In the genomic region with DNA sequence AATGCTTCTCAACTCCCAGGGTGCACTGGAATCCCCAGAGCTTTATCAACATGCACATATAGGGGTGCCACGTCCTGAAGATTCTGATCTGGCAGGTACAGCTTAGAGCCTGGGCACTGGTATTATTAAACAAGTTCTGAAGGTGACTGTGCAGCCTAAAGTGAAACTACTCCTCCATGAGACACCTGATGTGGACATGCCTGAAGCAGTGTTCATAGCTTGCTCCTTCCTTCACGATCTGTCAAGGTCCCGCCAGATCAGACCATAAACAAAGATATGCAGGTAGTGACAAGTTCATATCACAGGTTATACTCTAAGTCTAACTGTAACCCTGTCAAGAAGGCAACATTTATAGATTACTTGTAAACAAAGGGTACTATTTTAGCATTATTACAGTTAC, we compare ENCODE assay signal across 20 cellular contexts.
"Had no signal": no experiment of that assay in that cellular context is flagged by ENCODE, and none has a peak within 500 bp of the region (broad histone marks: within the 10 kb centered on the region; RNA-seq: fewer than 3 reads in every experiment).

No MANE protein-coding gene starts in this region.

- H3K4me3 ChIP-seq: esophagus squamous epithelium, left lung, pancreas, SK-N-MC, upper lobe of left lung had no signal

- H3K9me3 Mint-ChIP-seq: activated naive CD8-positive, alpha-beta T cell treated with anti-CD3 and anti-CD28 coated beads for 36 hours; neural crest cell; stimulated activated naive B cell treated with anti-CD40 and anti-IgM and Interleukin-4, amounts not matched to agents 10 μg/mL and 1 μg/mL and 100 μg/mL, for 72 hours; T-cell had no signal

- H3K27me3 Mint-ChIP-seq: activated CD4-positive, alpha-beta T cell treated with anti-CD3 and anti-CD28 coated beads for 36 hours; activated naive CD8-positive, alpha-beta T cell treated with anti-CD3 and anti-CD28 coated beads for 36 hours; stimulated activated naive B cell treated with anti-CD40 and anti-IgM and Interleukin-4, amounts not matched to agents 10 μg/mL and 1 μg/mL and 100 μg/mL, for 72 hours; T-cell had no signal

- DNase-seq: activated CD4-positive, alpha-beta T cell treated with anti-CD3 and anti-CD28 coated beads for 36 hours; activated CD8-positive, alpha-beta memory T cell treated with anti-CD3 and anti-CD28 coated beads for 24 hours; activated effector memory CD4-positive, alpha-beta T cell treated with Interleukin-2 at 50 U/mL for 16 hours; activated naive CD8-positive, alpha-beta T cell treated with anti-CD3 and anti-CD28 coated beads for 36 hours; anterior cingulate cortex; esophagus squamous epithelium; foreskin fibroblast; head of caudate nucleus; left lung; mesenchymal stem cell; pancreas; small intestine; stimulated activated naive B cell treated with anti-CD40 and anti-IgM and Interleukin-4, amounts not matched to agents 10 μg/mL and 1 μg/mL and 100 μg/mL, for 72 hours; substantia nigra; T-cell; T1000; upper lobe of left lung had no signal

- H3K4me1 ChIP-seq: left lung, pancreas, upper lobe of left lung had no signal

- H3K27me3 ChIP-seq: esophagus squamous epithelium, left lung, pancreas, upper lobe of left lung had no signal

- H3K9me3 ChIP-seq: esophagus squamous epithelium, left lung, pancreas, upper lobe of left lung had no signal

- H3K4me3 Mint-ChIP-seq: activated CD4-positive, alpha-beta T cell treated with anti-CD3 and anti-CD28 coated beads for 36 hours; activated naive CD8-positive, alpha-beta T cell treated with anti-CD3 and anti-CD28 coated beads for 36 hours; neural crest cell; stimulated activated naive B cell treated with anti-CD40 and anti-IgM and Interleukin-4, amounts not matched to agents 10 μg/mL and 1 μg/mL and 100 μg/mL, for 72 hours; T-cell had no signal

- H3K27ac ChIP-seq: left lung, pancreas, SK-N-MC, upper lobe of left lung, VCaP had no signal

- H3K27ac Mint-ChIP-seq: activated CD4-positive, alpha-beta T cell treated with anti-CD3 and anti-CD28 coated beads for 36 hours; activated naive CD8-positive, alpha-beta T cell treated with anti-CD3 and anti-CD28 coated beads for 36 hours; T-cell had no signal

- ATAC-seq: activated CD4-positive, alpha-beta T cell treated with anti-CD3 and anti-CD28 coated beads for 36 hours; stimulated activated naive B cell treated with anti-CD40 and anti-IgM and Interleukin-4, amounts not matched to agents 10 μg/mL and 1 μg/mL and 100 μg/mL, for 72 hours; T-cell had no signal
